13 cellular contexts compared by ENCODE assay signal in the genomic region with DNA sequence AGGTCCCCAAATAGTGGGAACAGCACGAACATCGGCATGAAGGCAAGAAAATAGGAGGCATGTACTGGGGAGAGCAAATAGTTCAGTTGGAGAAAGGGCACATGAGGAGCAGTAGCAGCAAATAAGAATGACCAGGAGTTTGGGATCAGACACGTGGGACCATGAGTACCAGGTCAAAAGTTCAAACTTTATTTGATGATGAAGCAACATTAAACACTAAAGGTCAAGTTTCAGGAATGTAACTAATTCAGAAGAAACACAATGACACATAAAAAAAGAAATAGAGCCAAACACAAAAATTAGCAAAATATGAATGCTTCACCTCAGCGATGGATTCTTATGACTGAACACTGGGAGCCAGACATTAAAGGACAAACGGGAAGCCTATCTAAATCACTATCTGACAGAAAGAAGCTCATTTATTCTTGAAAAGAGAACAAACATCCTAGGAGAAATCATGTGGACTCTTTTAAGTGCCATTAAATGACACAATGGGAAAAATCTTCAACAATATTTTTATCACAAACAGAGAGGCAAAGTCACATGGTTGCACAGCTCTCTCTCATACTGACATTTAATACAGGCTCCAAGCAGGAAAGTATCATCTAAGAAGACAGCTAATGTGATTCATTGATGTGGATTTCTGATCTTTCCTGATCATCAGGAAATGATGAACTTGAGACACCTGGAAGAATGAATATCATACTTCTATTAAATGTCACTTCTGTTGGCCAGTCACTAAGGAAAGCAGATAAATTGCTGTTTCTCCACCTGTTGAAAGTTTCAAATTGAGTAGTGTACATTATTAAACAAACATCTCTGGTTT.
DNase-seq lines count a peak whose midpoint lies in the region; ATAC-seq and TF ChIP-seq lines count a peak whose summit lies in the region.
"Had no signal": no experiment of that assay in that cellular context is flagged by ENCODE, and none has a peak within 500 bp of the region (broad histone marks: within the 10 kb centered on the region; RNA-seq: fewer than 3 reads in every experiment).

No MANE protein-coding gene starts in this region.

- peak; percentile 63 for ATAC-seq in RWPE2 (ENCODE audit: low read depth)
- ATAC-seq: right cardiac atrium had no signal

- DNase-seq in GM03348 (ENCODE audit: low spot score), result peak; percentile 46
- no peak for DNase-seq in RWPE2 (ENCODE audit: low spot score)
- peak; percentile 61 to 72 for DNase-seq in fibroblast of lung (ENCODE audit: low read depth in 2 of 2)
- DNase-seq in osteoblast (ENCODE audit: insufficient read length, low spot score, missing footprints), result no peak
- no peak for DNase-seq in ureter (ENCODE audit: low spot score)
- DNase-seq in SK-N-DZ (ENCODE audit: low spot score), result no peak
- no peak for DNase-seq in NCI-H2107 (lab: John Stamatoyannopoulos, UW)
- DNase-seq in activated T-cell treated with anti-CD3 and anti-CD28 coated beads, Interleukin-2, amount 50 U/mL, for 24 hours, result no peak
- DNase-seq: CD4-positive, CD25-positive, alpha-beta regulatory T cell; NCI-H2227 treated with DMSO at 0.1 percent for 48 hours; right cardiac atrium; stimulated activated naive CD4-positive, alpha-beta T cell had no signal

- no peak overlapping the region for H3K9ac ChIP-seq in fibroblast of lung (ENCODE audit: insufficient read depth, low read length)

- peaks cover 26% of the 10 kb centered on the region for H3K27me3 Mint-ChIP-seq in activated T-cell treated with anti-CD3 and anti-CD28 coated beads, Interleukin-2, amount 50 U/mL, for 24 hours

- H3K4me3 Mint-ChIP-seq in activated T-cell treated with anti-CD3 and anti-CD28 coated beads, Interleukin-2, amount 50 U/mL, for 24 hours, result no peak overlapping the region
- H3K4me3 Mint-ChIP-seq: activated naive CD4-positive, alpha-beta T cell treated with anti-CD3 and anti-CD28 coated beads, Interleukin-2, amount 50 U/mL, for 24 hours; CD4-positive, CD25-positive, alpha-beta regulatory T cell had no signal

- no peaks in the 10 kb centered on the region for H4K20me1 ChIP-seq in fibroblast of lung (ENCODE audit: control insufficient read depth, extremely low read depth, insufficient read depth, low read length)
- H4K20me1 ChIP-seq in osteoblast (ENCODE audit: insufficient read depth, low read length), result no peaks in the 10 kb centered on the region

- no peaks in the 10 kb centered on the region for H3K36me3 ChIP-seq in RWPE2 (ENCODE audit: low read depth)
- H3K36me3 ChIP-seq in fibroblast of lung (ENCODE audit: control insufficient read depth, insufficient read depth, low read length), result no peaks in the 10 kb centered on the region
- no peaks in the 10 kb centered on the region for H3K36me3 ChIP-seq in osteoblast (ENCODE audit: insufficient read depth, low read length)

- H3K79me2 ChIP-seq in fibroblast of lung (ENCODE audit: control insufficient read depth, insufficient read depth, low read length) (no peaks in the 10 kb centered on the region), osteoblast (ENCODE audit: insufficient read depth, low read length) (no peaks in the 10 kb centered on the region)

- H3K27ac ChIP-seq in RWPE2 (ENCODE audit: poor library complexity, severe bottlenecking) (peak overlapping the region; percentile 20), fibroblast of lung (ENCODE audit: insufficient read depth, low read length) (peak overlapping the region; percentile 32), osteoblast (ENCODE audit: low read depth, low read length) (peak overlapping the region; percentile 99)

- no peaks in the 10 kb centered on the region for H3K4me1 Mint-ChIP-seq in activated T-cell treated with anti-CD3 and anti-CD28 coated beads, Interleukin-2, amount 50 U/mL, for 24 hours (ENCODE audit: low read depth)
- H3K4me1 Mint-ChIP-seq: activated naive CD4-positive, alpha-beta T cell treated with anti-CD3 and anti-CD28 coated beads, Interleukin-2, amount 50 U/mL, for 24 hours; CD4-positive, CD25-positive, alpha-beta regulatory T cell had no signal

- H3K4me2 ChIP-seq in fibroblast of lung (ENCODE audit: extremely low read depth, insufficient read depth, low read length) (no peak overlapping the region), osteoblast (ENCODE audit: insufficient read depth, low read length) (peak overlapping the region; percentile 53)

- H3K4me1 ChIP-seq in RWPE2 (ENCODE audit: insufficient read depth, poor library complexity, severe bottlenecking) (peaks cover 19% of the 10 kb centered on the region), fibroblast of lung (ENCODE audit: control insufficient read depth, extremely low read depth, insufficient read depth, low read length) (peaks cover 9% of the 10 kb centered on the region), osteoblast (ENCODE audit: insufficient read depth, low read length) (peaks cover 79% of the 10 kb centered on the region)

- peaks cover 2% of the 10 kb centered on the region for H3K9me3 ChIP-seq in RWPE2 (ENCODE audit: severe bottlenecking)
- no peaks in the 10 kb centered on the region for H3K9me3 ChIP-seq in fibroblast of lung (ENCODE audit: control insufficient read depth, insufficient read depth, low read depth, low read length)
- no peaks in the 10 kb centered on the region for H3K9me3 ChIP-seq in osteoblast (ENCODE audit: low read depth, low read length)

- H2AFZ ChIP-seq in fibroblast of lung (ENCODE audit: low read length), result no peak overlapping the region
- no peak overlapping the region for H2AFZ ChIP-seq in osteoblast (ENCODE audit: low read length)

- no peaks in the 10 kb centered on the region for H3K27me3 ChIP-seq in RWPE2 (ENCODE audit: insufficient read depth, poor library complexity, severe bottlenecking)
- no peaks in the 10 kb centered on the region for H3K27me3 ChIP-seq in fibroblast of lung (ENCODE audit: control insufficient read depth, insufficient read depth, low read length)
- no peaks in the 10 kb centered on the region for H3K27me3 ChIP-seq in osteoblast (ENCODE audit: insufficient read depth, low read length)

- no peak for TF ChIP-seq CTCF in RWPE2 (IDR thresholded peaks at IDR 0.05; ENCODE audit: poor library complexity, severe bottlenecking)
- TF ChIP-seq CTCF in fibroblast of lung (conservative IDR thresholded peaks at IDR 0.05 in 1 of 2, IDR thresholded peaks at IDR 0.05 in 1 of 2; ENCODE audit: low read depth in 1 of 2, low read length in 2 of 2), result no peak
- no peak for TF ChIP-seq CTCF in osteoblast (IDR thresholded peaks at IDR 0.05; ENCODE audit: extremely low read depth, low read depth, low read length)

- H3K27ac Mint-ChIP-seq in activated T-cell treated with anti-CD3 and anti-CD28 coated beads, Interleukin-2, amount 50 U/mL, for 24 hours, result no peak overlapping the region
- H3K27ac Mint-ChIP-seq: activated naive CD4-positive, alpha-beta T cell treated with anti-CD3 and anti-CD28 coated beads, Interleukin-2, amount 50 U/mL, for 24 hours; CD4-positive, CD25-positive, alpha-beta regulatory T cell had no signal

- H3K9me3 Mint-ChIP-seq in activated T-cell treated with anti-CD3 and anti-CD28 coated beads, Interleukin-2, amount 50 U/mL, for 24 hours, result no peaks in the 10 kb centered on the region
- H3K9me3 Mint-ChIP-seq: activated naive CD4-positive, alpha-beta T cell treated with anti-CD3 and anti-CD28 coated beads, Interleukin-2, amount 50 U/mL, for 24 hours had no signal

- H3K36me3 Mint-ChIP-seq in activated T-cell treated with anti-CD3 and anti-CD28 coated beads, Interleukin-2, amount 50 U/mL, for 24 hours (ENCODE audit: low read depth), result no peaks in the 10 kb centered on the region
- H3K36me3 Mint-ChIP-seq: activated naive CD4-positive, alpha-beta T cell treated with anti-CD3 and anti-CD28 coated beads, Interleukin-2, amount 50 U/mL, for 24 hours; CD4-positive, CD25-positive, alpha-beta regulatory T cell had no signal

- H3K4me3 ChIP-seq in RWPE2 (ENCODE audit: severe bottlenecking) (no peak overlapping the region), fibroblast of lung (replicated peaks in 1 of 4; ENCODE audit: control extremely low read depth in 1 of 4, insufficient read depth in 1 of 4, low read depth in 3 of 4, low read length in 4 of 4) (no peak overlapping the region), osteoblast (ENCODE audit: insufficient read depth, low read length) (no peak overlapping the region)

Comparison
In these comparisons a context has a peak if more than half of its experiments do, and no peak if none do; other contexts are left out.
1. DNase-seq: peak in GM03348 (single experiment) and fibroblast of lung (2 of 2); none in RWPE2 (single experiment), osteoblast (single experiment), ureter (single experiment), SK-N-DZ (single experiment), NCI-H2107 (single experiment) and activated T-cell treated with anti-CD3 and anti-CD28 coated beads, Interleukin-2, amount 50 U/mL, for 24 hours (single experiment).
2. H3K27ac ChIP-seq: peak in every context shown above with its lines; median percentile 99 in osteoblast; 32 in fibroblast of lung; 20 in RWPE2.